ENCODE assay signal across 30 cellular contexts in the genomic region with DNA sequence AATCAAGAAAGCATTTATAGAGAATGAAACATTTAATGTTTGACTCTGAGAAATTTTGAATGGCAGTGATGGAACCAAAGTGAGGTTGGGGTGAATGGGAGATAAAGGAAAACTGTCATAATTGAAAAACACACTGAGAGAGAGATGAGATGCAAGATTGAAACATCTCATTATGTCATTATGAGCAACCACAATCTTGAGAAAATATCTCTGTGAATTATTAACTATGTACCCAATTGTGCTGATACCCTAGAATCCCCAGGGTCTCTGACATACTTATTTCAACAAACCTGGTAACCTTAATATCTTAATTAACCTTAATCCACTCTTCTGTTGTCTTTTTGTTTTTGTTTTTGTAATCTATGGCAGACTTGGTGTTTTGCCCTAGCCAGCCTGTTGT.
"Had no signal": no experiment of that assay in that cellular context is flagged by ENCODE, and none has a peak within 500 bp of the region (broad histone marks: within the 10 kb centered on the region; RNA-seq: fewer than 3 reads in every experiment).

No MANE protein-coding gene starts in this region.

- DNase-seq: activated B cell treated with CpG ODN at 0.5 μM for 24 hours; activated CD4-positive, alpha-beta T cell treated with anti-CD3 and anti-CD28 coated beads for 48 hours; activated CD4-positive, alpha-beta T cell treated with anti-CD3 and anti-CD28 coated beads, Interleukin-2, amount 50 U/mL, for 1 hour; activated CD4-positive, alpha-beta T cell treated with anti-CD3 and anti-CD28 coated beads, Interleukin-2, amount 50 U/mL, for 48 hours; activated CD8-positive, alpha-beta memory T cell treated with anti-CD3 and anti-CD28 coated beads for 24 hours; activated CD8-positive, alpha-beta T cell treated with anti-CD3 and anti-CD28 coated beads for 36 hours; activated effector memory CD4-positive, alpha-beta T cell treated with anti-CD3 and anti-CD28 coated beads, Interleukin-2, amount 50 U/mL, for 16 hours; activated naive CD4-positive, alpha-beta T cell treated with anti-CD3 and anti-CD28 coated beads for 36 hours; activated naive CD8-positive, alpha-beta T cell treated with anti-CD3 and anti-CD28 coated beads for 36 hours; activated naive CD8-positive, alpha-beta T cell treated with anti-CD3 and anti-CD28 coated beads, Interleukin-2, amount 50 U/mL, for 24 hours; activated T-cell treated with anti-CD3 and anti-CD28 coated beads, Interleukin-2, amount 50 U/mL, for 4 hours; adrenal gland; amygdala; aorta; body of pancreas; caudate nucleus; cortex of kidney; dermis blood vessel endothelial cell; effector CD4-positive, alpha-beta T cell; effector memory CD8-positive, alpha-beta T cell; erythroblast; foreskin melanocyte; heart right ventricle; T1000; WERI-Rb-1 had no signal

- H3K9me3 ChIP-seq: adrenal gland, body of pancreas, esophagus muscularis mucosa, gastroesophageal sphincter, heart right ventricle had no signal

- H3K27ac ChIP-seq: adrenal gland, body of pancreas, esophagus muscularis mucosa, gastroesophageal sphincter, heart right ventricle, hepatocyte, WERI-Rb-1 had no signal

- H3K4me3 ChIP-seq: adrenal gland, body of pancreas, esophagus muscularis mucosa, gastroesophageal sphincter, heart right ventricle, hepatocyte had no signal

- H2AFZ ChIP-seq: hepatocyte had no signal

- ATAC-seq: activated CD4-positive, CD25-positive, alpha-beta regulatory T cell treated with anti-CD3 and anti-CD28 coated beads, Interleukin-2, amount 50 U/mL, for 24 hours; activated CD8-positive, alpha-beta T cell treated with anti-CD3 and anti-CD28 coated beads for 36 hours; activated naive CD8-positive, alpha-beta T cell treated with anti-CD3 and anti-CD28 coated beads, Interleukin-2, amount 50 U/mL, for 24 hours; activated T-cell treated with anti-CD3 and anti-CD28 coated beads, Interleukin-2, amount 50 U/mL, for 4 hours; body of pancreas; effector memory CD8-positive, alpha-beta T cell; gastroesophageal sphincter; heart right ventricle had no signal

- H3K27me3 ChIP-seq: adrenal gland, body of pancreas, esophagus muscularis mucosa, gastroesophageal sphincter, heart right ventricle, hepatocyte had no signal

- H3K4me1 ChIP-seq: adrenal gland had no signal

- FAIRE-seq: colon had no signal

- H3K79me2 ChIP-seq: hepatocyte had no signal

- H3K36me3 ChIP-seq: adrenal gland, esophagus muscularis mucosa, gastroesophageal sphincter, heart right ventricle, WERI-Rb-1 had no signal

- H3K4me2 ChIP-seq: hepatocyte had no signal
